ENCODE assay signal across 18 cellular contexts in genomic region chr2:106976548-106976947, GRCh38.
DNase-seq lines count a peak whose midpoint lies in the region; FAIRE-seq and TF ChIP-seq lines count a peak whose summit lies in the region.
"Had no signal": no experiment of that assay in that cellular context is flagged by ENCODE, and none has a peak within 500 bp of the region (broad histone marks: within the 10 kb centered on the region; RNA-seq: fewer than 3 reads in every experiment).

No MANE protein-coding gene starts in this region.

- H4K91ac ChIP-seq in mesenchymal stem cell (ENCODE audit: low read length): no peak overlapping the region

- no peak overlapping the region for H2BK12ac ChIP-seq in mesenchymal stem cell (ENCODE audit: low read length in 2 of 2)

- no peaks in the 10 kb centered on the region for H4K20me1 ChIP-seq in astrocyte (ENCODE audit: insufficient read depth, low read length)

- no peak overlapping the region for H3K4me3 ChIP-seq in astrocyte (ENCODE audit: insufficient read depth, low read depth, low read length)
- no peak overlapping the region for H3K4me3 ChIP-seq in mesenchymal stem cell (ENCODE audit: insufficient read depth in 1 of 2, low read depth in 1 of 2, low read length in 2 of 2)

- no peaks in the 10 kb centered on the region for H3K36me3 ChIP-seq in astrocyte (ENCODE audit: insufficient read depth, low read length)
- no peaks in the 10 kb centered on the region for H3K36me3 ChIP-seq in mesenchymal stem cell (ENCODE audit: control insufficient read depth in 1 of 2, insufficient read depth in 2 of 2, low read depth in 1 of 2, low read length in 2 of 2)

- DNase-seq in astrocyte (ENCODE audit: low read depth): no peak
- DNase-seq in mesenchymal stem cell: no peak
- DNase-seq in osteocyte (ENCODE audit: extremely low spot score, unreplicated experiment): no peak
- no peak for DNase-seq in KG1 (lab: John Stamatoyannopoulos, UW)
- DNase-seq in GOT3 (lab: John Stamatoyannopoulos, UW): no peak
- DNase-seq in COR-L47 (lab: John Stamatoyannopoulos, UW): no peak
- no peak for DNase-seq in DMS53 treated with DMSO at 0.1 percent for 48 hours (lab: John Stamatoyannopoulos, UW; ENCODE audit: unreplicated experiment)
- DNase-seq: C1 segment of cervical spinal cord; CD4-positive, alpha-beta memory T cell; DMS 273 treated with DMSO at 0.1 percent for 48 hours; DND-41; H7; HCEC 1CT had no signal

- H2AFZ ChIP-seq in astrocyte (ENCODE audit: low read depth, low read length) (no peak overlapping the region), mesenchymal stem cell (ENCODE audit: low read depth, low read length) (no peak overlapping the region)

- no peak overlapping the region for H3K18ac ChIP-seq in mesenchymal stem cell (ENCODE audit: low read depth in 1 of 2, low read length in 2 of 2)

- H2BK5ac ChIP-seq in mesenchymal stem cell (ENCODE audit: low read depth, low read length, poor library complexity, severe bottlenecking): no peak overlapping the region

- H3K9me3 Mint-ChIP-seq in astrocyte (ENCODE audit: unreplicated experiment) (no peaks in the 10 kb centered on the region), osteocyte (ENCODE audit: unreplicated experiment) (no peaks in the 10 kb centered on the region)

- no peak overlapping the region for H2BK120ac ChIP-seq in mesenchymal stem cell (ENCODE audit: low read depth, low read length)

- H2BK15ac ChIP-seq in mesenchymal stem cell (ENCODE audit: low read depth, poor library complexity, severe bottlenecking): no peak overlapping the region

- H3K23ac ChIP-seq in mesenchymal stem cell (ENCODE audit: low read length in 2 of 2): no peak overlapping the region

- no peak for TF ChIP-seq CTCF in astrocyte (IDR thresholded peaks at IDR 0.05; ENCODE audit: insufficient read depth, low read depth, low read length)
- no peak for TF ChIP-seq CTCF in osteocyte (IDR thresholded peaks at IDR 0.05)

- H3K9me3 ChIP-seq in astrocyte (ENCODE audit: insufficient read depth, low read depth, low read length): no peaks in the 10 kb centered on the region
- no peaks in the 10 kb centered on the region for H3K9me3 ChIP-seq in mesenchymal stem cell (ENCODE audit: control insufficient read depth, low read length)

- H3K27me3 ChIP-seq in astrocyte (ENCODE audit: insufficient read depth, low read length): no peaks in the 10 kb centered on the region
- H3K27me3 ChIP-seq in mesenchymal stem cell (ENCODE audit: control insufficient read depth in 1 of 2, insufficient read depth in 1 of 2, low read length in 2 of 2): peaks cover 0 to 18% of the 10 kb centered on the region in 2 experiments

- no peak for FAIRE-seq in astrocyte (lab: Jason Lieb, UNC)
- FAIRE-seq: D721Med, G401.6, GM12892, GM19239, H1 had no signal

- H3K27ac ChIP-seq in astrocyte (ENCODE audit: low read depth, low read length) (no peak overlapping the region), mesenchymal stem cell (ENCODE audit: low read length, poor library complexity, severe bottlenecking) (no peak overlapping the region)

- H3K36me3 Mint-ChIP-seq in astrocyte (ENCODE audit: low read depth, unreplicated experiment): no peaks in the 10 kb centered on the region
- H3K36me3 Mint-ChIP-seq in osteocyte (ENCODE audit: unreplicated experiment): no peaks in the 10 kb centered on the region
- H3K36me3 Mint-ChIP-seq: CD4-positive, alpha-beta memory T cell had no signal

- H3K4me1 Mint-ChIP-seq in astrocyte (ENCODE audit: low read depth, unreplicated experiment) (peaks cover 43% of the 10 kb centered on the region), osteocyte (ENCODE audit: unreplicated experiment) (peaks cover 74% of the 10 kb centered on the region)
- H3K4me1 Mint-ChIP-seq: CD4-positive, alpha-beta memory T cell had no signal

- no peak overlapping the region for H3K4ac ChIP-seq in mesenchymal stem cell (ENCODE audit: low read depth in 1 of 2, low read length in 2 of 2)

- no peak overlapping the region for H4K8ac ChIP-seq in mesenchymal stem cell (ENCODE audit: low read length)

- H3K4me2 ChIP-seq in astrocyte (ENCODE audit: low read length): no peak overlapping the region
- no peak overlapping the region for H3K4me2 ChIP-seq in mesenchymal stem cell (ENCODE audit: low read length, poor library complexity, severe bottlenecking)

- H3K9ac ChIP-seq in astrocyte (ENCODE audit: low read length) (peak overlapping the region; percentile 31), mesenchymal stem cell (ENCODE audit: low read length) (no peak overlapping the region)

- no peak overlapping the region for H3K14ac ChIP-seq in mesenchymal stem cell (ENCODE audit: low read length in 2 of 2)

- 67% methylated on average over 6 of the region's 6 CpGs for WGBS in mesenchymal stem cell

- no peaks in the 10 kb centered on the region for H3K79me1 ChIP-seq in mesenchymal stem cell (replicated peaks; ENCODE audit: low read length, poor library complexity, severe bottlenecking)

- H3K4me3 Mint-ChIP-seq in astrocyte (ENCODE audit: unreplicated experiment) (no peak overlapping the region), osteocyte (ENCODE audit: unreplicated experiment) (no peak overlapping the region)
- H3K4me3 Mint-ChIP-seq: CD4-positive, alpha-beta memory T cell had no signal

- H3K27ac Mint-ChIP-seq in astrocyte (ENCODE audit: unreplicated experiment) (no peak overlapping the region), osteocyte (ENCODE audit: unreplicated experiment) (peak overlapping the region; percentile 91)
- H3K27ac Mint-ChIP-seq: CD4-positive, alpha-beta memory T cell had no signal

- H2AK5ac ChIP-seq in mesenchymal stem cell (ENCODE audit: low read length, severe bottlenecking): peak overlapping the region; percentile 41

- H3K4me1 ChIP-seq in astrocyte (ENCODE audit: insufficient read depth, low read length) (peaks cover 14% of the 10 kb centered on the region), mesenchymal stem cell (ENCODE audit: control insufficient read depth, insufficient read depth, low read depth, low read length) (peaks cover 18% of the 10 kb centered on the region)

- no peaks in the 10 kb centered on the region for H3K79me2 ChIP-seq in astrocyte (ENCODE audit: insufficient read depth, low read length)

- H3K27me3 Mint-ChIP-seq in astrocyte (ENCODE audit: low read depth, unreplicated experiment) (no peaks in the 10 kb centered on the region), osteocyte (ENCODE audit: unreplicated experiment) (no peaks in the 10 kb centered on the region)
- H3K27me3 Mint-ChIP-seq: CD4-positive, alpha-beta memory T cell had no signal
